Comparison of ENCODE assay signal across 8 cellular contexts in the genomic region with DNA sequence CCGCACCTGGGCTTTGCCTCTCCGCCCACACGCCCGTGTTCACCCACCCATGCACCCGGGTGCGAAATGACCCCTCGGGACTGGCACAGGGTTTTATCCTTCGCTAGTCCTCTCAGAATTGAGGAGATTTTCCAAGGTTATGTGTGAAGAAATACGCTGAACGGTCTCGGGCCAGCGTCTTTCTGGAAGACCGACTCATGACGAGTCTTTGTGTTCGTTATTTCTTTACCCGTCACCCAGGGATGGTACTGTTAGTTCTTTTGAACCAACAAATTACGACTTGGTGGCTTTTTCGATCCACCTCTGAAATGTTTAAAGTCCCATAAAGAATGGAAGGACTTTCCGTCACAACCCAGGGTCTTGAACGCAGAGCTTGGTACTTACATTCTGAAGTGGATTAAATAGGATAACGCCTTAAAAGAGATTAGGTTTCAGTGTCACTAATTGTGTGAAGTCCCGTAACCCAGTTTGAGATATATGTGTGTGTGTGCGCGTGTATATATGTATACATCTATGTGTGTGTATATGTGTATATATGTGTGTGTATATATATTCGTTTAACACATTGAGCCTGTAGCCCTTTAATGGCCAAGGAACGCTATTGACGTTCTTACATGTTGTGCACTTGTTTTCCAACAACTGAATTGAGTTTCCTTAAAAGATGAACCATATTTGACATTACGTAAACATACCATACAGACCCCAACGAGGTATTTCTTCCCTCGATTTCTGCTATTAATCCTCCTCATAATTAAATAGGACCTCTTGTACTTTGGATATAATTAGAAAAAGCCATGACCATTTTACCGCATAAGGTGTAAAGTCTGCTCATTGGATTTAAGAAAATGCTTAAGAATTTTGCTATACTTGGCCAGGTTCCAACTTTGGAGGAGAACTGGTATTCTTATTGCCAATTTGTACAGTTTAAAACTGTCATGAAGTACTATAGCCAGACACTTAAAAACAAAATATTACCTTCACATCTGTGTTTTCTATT. TPM values are rescaled to one million over a fixed set of nuclear protein-coding genes. Genes with fewer than 3 reads are reported as not detected.
DNase-seq lines count a peak whose midpoint lies in the region; ATAC-seq, FAIRE-seq and TF ChIP-seq lines count a peak whose summit lies in the region.

No MANE protein-coding gene starts in this region.

- peaks cover 25% of the 10 kb centered on the region for H3K4me1 ChIP-seq in GM23248 (ENCODE audit: insufficient read depth)
- peaks cover 19% of the 10 kb centered on the region for H3K4me1 ChIP-seq in endothelial cell of umbilical vein (ENCODE audit: control insufficient read depth, extremely low read depth, insufficient read depth, low read length)

- H3K27me3 ChIP-seq in GM23248 (replicated peaks; ENCODE audit: insufficient read depth): no peaks in the 10 kb centered on the region
- no peaks in the 10 kb centered on the region for H3K27me3 ChIP-seq in endothelial cell of umbilical vein (ENCODE audit: control insufficient read depth in 2 of 2, insufficient read depth in 2 of 2, low read length in 2 of 2)

- H3K27ac Mint-ChIP-seq in nephron: peak overlapping the region; percentile 97 to 99 (median 99)

- no peaks in the 10 kb centered on the region for H3K9me3 Mint-ChIP-seq in nephron

- no peaks in the 10 kb centered on the region for H3F3A ChIP-seq in GM23248 (ENCODE audit: insufficient read depth)

- CTCF ChIA-PET in endothelial cell of umbilical vein (lab: Charles Lee): interaction anchor here (0.5 to 1.4 kb wide), 2 partner anchors 16 to 157 kb away, joined by 3 to 6 read pairs; no protein-coding TSS in a partner anchor

- 2% methylated on average over 31 of the region's 31 CpGs for WGBS in GM23248 (ENCODE audit: low coverage in 1 of 2, low lambda C conversion rate in 2 of 2, missing lambda C conversion rate in 2 of 2), 2 experiments

- H3K9ac ChIP-seq in GM23248: peak overlapping the region; percentile 95
- H3K9ac ChIP-seq in endothelial cell of umbilical vein (replicated peaks; ENCODE audit: extremely low read depth, insufficient read depth, low read length): peak overlapping the region; percentile 94

- no peaks in the 10 kb centered on the region for H3K36me3 Mint-ChIP-seq in nephron (ENCODE audit: low read depth)

- H3K27ac ChIP-seq in GM23248 (peak overlapping the region; percentile 97), endothelial cell of umbilical vein (ENCODE audit: insufficient read depth, low read depth, low read length) (peak overlapping the region; percentile 89)

- no peaks in the 10 kb centered on the region for H3K9me3 ChIP-seq in GM23248 (ENCODE audit: low read depth)
- H3K9me3 ChIP-seq in endothelial cell of umbilical vein (replicated peaks; ENCODE audit: control insufficient read depth, insufficient read depth, low read length): no peaks in the 10 kb centered on the region

- peak overlapping the region; percentile 97 for H3K4me3 ChIP-seq in GM23248
- peak overlapping the region; percentile 71 to 98 (median 84) for H3K4me3 ChIP-seq in endothelial cell of umbilical vein (replicated peaks in 1 of 3; ENCODE audit: insufficient read depth in 1 of 3, low read depth in 1 of 3, low read length in 3 of 3)

- dilution Hi-C loops in endothelial cell of umbilical vein (cut with MboI; ENCODE audit: extremely low pct_ligation_motif_present, low sequenced_read_pairs): no loop called here

- H3K4me3 Mint-ChIP-seq in nephron: peak overlapping the region; percentile 97 to 99 (median 98)

- peaks cover 75% of the 10 kb centered on the region for H3K79me2 ChIP-seq in GM23248 (ENCODE audit: insufficient read depth)
- H3K79me2 ChIP-seq in endothelial cell of umbilical vein (ENCODE audit: control insufficient read depth, insufficient read depth, low read length): peaks cover 58% of the 10 kb centered on the region

- H3K36me3 ChIP-seq in GM23248 (ENCODE audit: low read depth) (no peaks in the 10 kb centered on the region), endothelial cell of umbilical vein (ENCODE audit: control insufficient read depth in 2 of 2, extremely low read depth in 1 of 2, insufficient read depth in 2 of 2, low read length in 2 of 2) (no peaks in the 10 kb centered on the region)

- TF ChIP-seq CTCF in endothelial cell of umbilical vein (IDR thresholded peaks at IDR 0.05; ENCODE audit: extremely low read depth in 1 of 2, insufficient read depth in 1 of 2, low read depth in 1 of 2, low read length in 2 of 2): no peak
- no peak for TF ChIP-seq CTCF in nephron (IDR thresholded peaks at IDR 0.05; ENCODE audit: unreplicated experiment in 3 of 3)

- in situ Hi-C loops in GM23248 (cut with MboI): no loop called here

- H3K9me1 ChIP-seq in endothelial cell of umbilical vein (replicated peaks; ENCODE audit: control insufficient read depth, extremely low read depth, insufficient read depth, low read length): no peaks in the 10 kb centered on the region

- ATAC-seq in GM21619 (IDR thresholded peaks at IDR 0.05; ENCODE audit: unreplicated experiment) (no peak), GM19467 (IDR thresholded peaks at IDR 0.05; ENCODE audit: unreplicated experiment) (no peak)

- peaks cover 27% of the 10 kb centered on the region for H4K20me1 ChIP-seq in GM23248 (ENCODE audit: insufficient read depth)
- peaks cover 14% of the 10 kb centered on the region for H4K20me1 ChIP-seq in endothelial cell of umbilical vein (replicated peaks; ENCODE audit: control insufficient read depth, extremely low read depth, insufficient read depth, low read length)

- BruUV-seq in endothelial cell of umbilical vein (replicated peaks; lab: Mats Ljungman, UMichigan): TSS peak; percentile 46

- peak; percentile 51 for DNase-seq in AG08396 (ENCODE audit: low spot score)
- DNase-seq in GM23248: peak; percentile 55
- DNase-seq in SHP77 treated with DMSO at 0.1 percent for 48 hours (lab: John Stamatoyannopoulos, UW): peak; percentile 18
- DNase-seq in endothelial cell of umbilical vein (ENCODE audit: low read depth, low spot score): peak; percentile 68
- no peak for DNase-seq in cerebellar nuclear complex (lab: John Stamatoyannopoulos, UW)

- no peaks in the 10 kb centered on the region for H3K9me2 ChIP-seq in GM23248 (ENCODE audit: insufficient read depth)

- peaks cover 63% of the 10 kb centered on the region for H3K4me1 Mint-ChIP-seq in nephron

- FAIRE-seq in endothelial cell of umbilical vein (lab: Jason Lieb, UNC): peak; percentile 31

- H3K27me3 Mint-ChIP-seq in nephron (ENCODE audit: low read depth): no peaks in the 10 kb centered on the region

- H3K4me2 ChIP-seq in GM23248 (ENCODE audit: unreplicated experiment) (peak overlapping the region; percentile 100), endothelial cell of umbilical vein (ENCODE audit: insufficient read depth, low read length) (peak overlapping the region; percentile 95)

- no peak for TF ChIP-seq POLR2A in endothelial cell of umbilical vein (IDR thresholded peaks at IDR 0.05; ENCODE audit: low read depth, low read length)

- POLR2A ChIA-PET in endothelial cell of umbilical vein (lab: Charles Lee): no interaction called here

- H2AFZ ChIP-seq in GM23248 (peak overlapping the region; percentile 93), endothelial cell of umbilical vein (ENCODE audit: low read depth, low read length) (peak overlapping the region; percentile 1)

- intact Hi-C loops in endothelial cell of umbilical vein (cut with micrococcal nuclease): loop anchor here (1.0 to 5.0 kb wide), 5 partner anchors 47 to 1805 kb away; partner anchors contain the start of genes GULP1 and ITGAV

TF ChIP-seq in endothelial cell of umbilical vein, 7 proteins besides CTCF, POLR2A, EP300 and RAD21:
- no peak for TF ChIP-seq POLR2AphosphoS5 (IDR thresholded peaks at IDR 0.05; ENCODE audit: insufficient read depth, low read depth, low read length)
- TF ChIP-seq EZH2 (IDR thresholded peaks at IDR 0.05; ENCODE audit: borderline replicate concordance, low read depth, low read length, severe bottlenecking): no peak
- no peak for TF ChIP-seq MYC (IDR thresholded peaks at IDR 0.05; ENCODE audit: low read depth, low read length)
- no peak for TF ChIP-seq FOS (IDR thresholded peaks at IDR 0.05; ENCODE audit: borderline replicate concordance, insufficient read depth, low read length)
- no peak for TF ChIP-seq JUN (IDR thresholded peaks at IDR 0.05; ENCODE audit: borderline replicate concordance, insufficient read depth, insufficient read length, low read depth)
- TF ChIP-seq GATA2 (IDR thresholded peaks at IDR 0.05; ENCODE audit: insufficient read depth, insufficient read length, low read depth, low read length): no peak
- TF ChIP-seq MAX (IDR thresholded peaks at IDR 0.05; ENCODE audit: insufficient read depth, insufficient read length): no peak

RNA-seq across cellular contexts. Expression of gene ZC3H15, which starts 0.9 kb away (rescaled TPM):
- 43.8 and 98.0 TPM in 2 replicates for total RNA-seq in GM23248 (2014; rRNA removed; shearing (Covaris generic))
- polyA plus RNA-seq in GM23248 (2016; fragmentation: Nextera tagmentation; extraction: Ambion mirVana) (88.7 and 103 TPM in 2 replicates), endothelial cell of umbilical vein (15.8 and 24.1 TPM in 2 replicates)
- total RNA-seq in endothelial cell of umbilical vein: 64.5 and 65.1 TPM in 2 replicates
- polyA plus RNA-seq in endothelial cell of umbilical vein (2011; cell fraction: cytosol; rRNA removed): 50.5 and 52.6 TPM in 2 replicates
- polyA plus RNA-seq in endothelial cell of umbilical vein (2011; cell fraction: nucleus; rRNA removed): 61.2 and 80.0 TPM in 2 replicates
- polyA plus RNA-seq in endothelial cell of umbilical vein (2012): 70.9 and 112 TPM in 2 replicates
- 17.1 and 19.2 TPM in 2 replicates for polyA minus RNA-seq in endothelial cell of umbilical vein
- polyA minus RNA-seq in endothelial cell of umbilical vein (2011; cell fraction: cytosol; rRNA and poly(A)+ RNA removed): 54.8 TPM
- polyA minus RNA-seq in endothelial cell of umbilical vein (2011; cell fraction: nucleus; rRNA and poly(A)+ RNA removed): 31.2 and 52.2 TPM in 2 replicates

Comparison
In these comparisons a context has a peak if more than half of its experiments do, and no peak if none do; other contexts are left out.
1. DNase-seq: peak in AG08396 (single experiment), GM23248 (single experiment), SHP77 treated with DMSO at 0.1 percent for 48 hours (single experiment) and endothelial cell of umbilical vein (single experiment); none in cerebellar nuclear complex (0 of 2).